Comparison of ENCODE assay signal across 8 cellular contexts in genomic region chr2:230589497-230590015, GRCh38.
A peak's percentile ranks its signal among the peaks of the same experiment; 100 is the strongest.
DNase-seq lines count a peak whose midpoint lies in the region; ATAC-seq lines count a peak whose summit lies in the region.

No MANE protein-coding gene starts in this region.

- POLR2A ChIA-PET in activated naive CD8-positive, alpha-beta T cell treated with anti-CD3 and anti-CD28 coated beads, Interleukin-2, amount 10 ng/mL, durations not matched to agents 7 days and 5 days (lab: Charles Lee) = no interaction called here

- peaks cover 42% of the 10 kb centered on the region for H3K4me1 Mint-ChIP-seq in activated naive CD8-positive, alpha-beta T cell treated with anti-CD3 and anti-CD28 coated beads, Interleukin-2, amount 10 ng/mL, durations not matched to agents 7 days and 5 days

- H3K4me3 Mint-ChIP-seq in activated naive CD8-positive, alpha-beta T cell treated with anti-CD3 and anti-CD28 coated beads, Interleukin-2, amount 10 ng/mL, durations not matched to agents 7 days and 5 days = peak overlapping the region; percentile 35

- intact Hi-C loops in sciatic nerve (cut with DNase I) = no loop called here

- H3K9me3 Mint-ChIP-seq in activated naive CD8-positive, alpha-beta T cell treated with anti-CD3 and anti-CD28 coated beads, Interleukin-2, amount 10 ng/mL, durations not matched to agents 7 days and 5 days = peaks cover 8% of the 10 kb centered on the region

- H3K27me3 Mint-ChIP-seq in activated naive CD8-positive, alpha-beta T cell treated with anti-CD3 and anti-CD28 coated beads, Interleukin-2, amount 10 ng/mL, durations not matched to agents 7 days and 5 days = no peaks in the 10 kb centered on the region

- peaks cover 18% of the 10 kb centered on the region for H3K36me3 Mint-ChIP-seq in activated naive CD8-positive, alpha-beta T cell treated with anti-CD3 and anti-CD28 coated beads, Interleukin-2, amount 10 ng/mL, durations not matched to agents 7 days and 5 days

- peak overlapping the region; percentile 78 for H3K27ac Mint-ChIP-seq in activated naive CD8-positive, alpha-beta T cell treated with anti-CD3 and anti-CD28 coated beads, Interleukin-2, amount 10 ng/mL, durations not matched to agents 7 days and 5 days

- ATAC-seq in GM18498 (IDR thresholded peaks at IDR 0.05; ENCODE audit: unreplicated experiment) = peak; percentile 97
- peak; percentile 91 for ATAC-seq in GM21360 (IDR thresholded peaks at IDR 0.05; ENCODE audit: unreplicated experiment)
- peak; percentile 91 for ATAC-seq in HG03439 (IDR thresholded peaks at IDR 0.05; ENCODE audit: unreplicated experiment)
- ATAC-seq in activated naive CD8-positive, alpha-beta T cell treated with anti-CD3 and anti-CD28 coated beads, Interleukin-2, amount 10 ng/mL, durations not matched to agents 7 days and 5 days (ENCODE audit: low read depth) = peak; percentile 60
- no peak for ATAC-seq in sciatic nerve

- DNase-seq in activated naive CD8-positive, alpha-beta T cell treated with anti-CD3 and anti-CD28 coated beads, Interleukin-2, amount 10 ng/mL, durations not matched to agents 7 days and 5 days = no peak
- no peak for DNase-seq in sciatic nerve (ENCODE audit: low spot score)
- DNase-seq in SHP77 treated with DMSO at 0.1 percent for 48 hours (lab: John Stamatoyannopoulos, UW) = no peak
- no peak for DNase-seq in NCI-H1105 treated with DMSO at 0.1 percent for 48 hours (lab: John Stamatoyannopoulos, UW)
- DNase-seq in A172 (ENCODE audit: low spot score) = no peak
